ENCODE assay signal across 11 cellular contexts in the genomic region with DNA sequence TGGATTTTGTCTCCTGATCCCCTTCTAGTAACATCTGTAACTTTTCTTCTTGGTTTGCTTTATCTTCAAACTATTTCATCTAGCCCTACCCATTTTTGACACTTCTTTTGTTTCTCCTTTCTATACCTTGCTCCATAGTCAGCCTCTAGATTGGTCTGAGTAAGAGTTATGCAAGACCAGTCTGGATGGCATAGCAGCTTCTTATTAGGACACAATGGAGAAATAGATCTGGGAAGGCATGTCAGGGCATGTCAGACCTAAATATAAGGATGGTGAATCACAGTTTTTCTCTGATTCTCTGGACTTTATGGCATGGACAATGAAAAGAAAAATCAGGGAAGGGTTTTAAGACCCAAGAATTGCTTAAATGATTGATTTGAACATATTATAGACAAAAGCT.
A peak's percentile ranks its signal among the peaks of the same experiment; 100 is the strongest.
DNase-seq lines count a peak whose midpoint lies in the region; ATAC-seq, FAIRE-seq and TF ChIP-seq lines count a peak whose summit lies in the region.
"Had no signal": no experiment of that assay in that cellular context is flagged by ENCODE, and none has a peak within 500 bp of the region (broad histone marks: within the 10 kb centered on the region; RNA-seq: fewer than 3 reads in every experiment).

No MANE protein-coding gene starts in this region.

- TF ChIP-seq CTCF in HepG2 (CRISPR knock-in tag; IDR thresholded peaks at IDR 0.05) (no peak), right lobe of liver (IDR thresholded peaks at IDR 0.05) (no peak), fibroblast of the aortic adventitia (IDR thresholded peaks at IDR 0.05; ENCODE audit: insufficient read depth, low read length) (no peak)

- H3K27ac ChIP-seq in HepG2 (ENCODE audit: extremely low read length, insufficient read depth, low read length) (no peak overlapping the region), right lobe of liver (no peak overlapping the region), SJCRH30 (peak overlapping the region; percentile 65)

- no peak for TF ChIP-seq EP300 in HepG2 (IDR thresholded peaks at IDR 0.05; ENCODE audit: low read depth in 2 of 2, low read length in 2 of 2)
- no peak for TF ChIP-seq EP300 in HepG2 (CRISPR knock-in tag; IDR thresholded peaks at IDR 0.05; ENCODE audit: borderline replicate concordance)

- FAIRE-seq in HepG2 (lab: Jason Lieb, UNC) (no peak), urothelium cell line (lab: Jason Lieb, UNC) (no peak)

- H2AFZ ChIP-seq in HepG2 (ENCODE audit: low read length), result no peak overlapping the region

- no peak for TF ChIP-seq RAD21 in HepG2 (CRISPR knock-in tag; IDR thresholded peaks at IDR 0.05)

- H3K36me3 ChIP-seq in HepG2 (replicated peaks in 1 of 2; ENCODE audit: control insufficient read depth in 1 of 2, insufficient read depth in 2 of 2, low read length in 2 of 2) (no peaks in the 10 kb centered on the region), right lobe of liver (no peaks in the 10 kb centered on the region), SJCRH30 (no peaks in the 10 kb centered on the region)

- no TSS peak for BruUV-seq in HepG2 (replicated peaks; lab: Mats Ljungman, UMichigan)

- intact Hi-C loops in HepG2 (cut with micrococcal nuclease; ENCODE audit: unreplicated experiment), result no loop called here
- intact Hi-C loops in right lobe of liver (cut with DNase I), result no loop called here

- H3K79me2 ChIP-seq in HepG2 (ENCODE audit: insufficient read depth, low read length), result no peaks in the 10 kb centered on the region

- H3K4me3 ChIP-seq in HepG2 (replicated peaks in 1 of 3; ENCODE audit: insufficient read depth in 1 of 3, low read depth in 2 of 3, low read length in 3 of 3), result no peak overlapping the region
- H3K4me3 ChIP-seq in right lobe of liver, result no peak overlapping the region
- H3K4me3 ChIP-seq in SJCRH30, result no peak overlapping the region
- no peak overlapping the region for H3K4me3 ChIP-seq in fibroblast of the aortic adventitia (ENCODE audit: low read depth, low read length)

- H3K9me3 ChIP-seq in HepG2 (ENCODE audit: low read length), result no peaks in the 10 kb centered on the region
- no peaks in the 10 kb centered on the region for H3K9me3 ChIP-seq in right lobe of liver
- H3K9me3 ChIP-seq in SJCRH30 (replicated peaks), result no peaks in the 10 kb centered on the region

- CTCF ChIA-PET in HepG2 (lab: Yijun Ruan, JAX; ENCODE audit: low intra/inter-chr PET ratio, low total read pairs), result no interaction called here

- in situ Hi-C loops in HepG2 (cut with HindIII; ENCODE audit: extremely low pct_ligation_motif_present, low pct_unique_long_range_greater_than_20kb), result no loop called here

- DNase-seq in HepG2 (ENCODE audit: low spot score), result no peak
- DNase-seq in right lobe of liver, result no peak
- peak; percentile 36 to 67 for DNase-seq in SJCRH30
- DNase-seq in fibroblast of the aortic adventitia (ENCODE audit: low read depth), result peak; percentile 91
- DNase-seq in urothelium cell line (ENCODE audit: low spot score), result peak; percentile 6
- no peak for DNase-seq in activated T-cell treated with anti-CD3 and anti-CD28 coated beads, Interleukin-2, amount 50 U/mL, for 48 hours
- DNase-seq: NCI-H524; stimulated activated CD8-positive, alpha-beta memory T cell treated with anti-CD3 and anti-CD28 coated beads, Interleukin-4, amount 100 ng/mL, for 48 hours; T-helper 2 cell had no signal

- no peaks in the 10 kb centered on the region for H4K20me1 ChIP-seq in HepG2 (ENCODE audit: insufficient read depth, low read length)

- H3K4me1 ChIP-seq in HepG2 (ENCODE audit: insufficient read depth, low read length), result no peaks in the 10 kb centered on the region
- no peaks in the 10 kb centered on the region for H3K4me1 ChIP-seq in right lobe of liver
- peaks cover 27% of the 10 kb centered on the region for H3K4me1 ChIP-seq in SJCRH30

- POLR2A ChIA-PET in HepG2 (lab: Yijun Ruan, JAX), result no interaction called here

- no peak overlapping the region for H3K4me2 ChIP-seq in HepG2 (ENCODE audit: low read depth, low read length)

- no peak overlapping the region for H3K9ac ChIP-seq in HepG2 (ENCODE audit: insufficient read depth, low read depth, low read length)

- TF ChIP-seq POLR2A in HepG2 (IDR thresholded peaks at IDR 0.05; ENCODE audit: insufficient read depth in 1 of 2, low read depth in 2 of 2, low read length in 2 of 2) (no peak), right lobe of liver (IDR thresholded peaks at IDR 0.05) (no peak)

- ATAC-seq in HepG2 (no peak), right lobe of liver (no peak), HG02798 (IDR thresholded peaks at IDR 0.05; ENCODE audit: poor library complexity, unreplicated experiment) (no peak), HG02642 (IDR thresholded peaks at IDR 0.05; ENCODE audit: poor library complexity, unreplicated experiment) (no peak)

- H3K27me3 ChIP-seq in HepG2 (ENCODE audit: control insufficient read depth in 1 of 2, insufficient read depth in 2 of 2, low read length in 2 of 2) (no peaks in the 10 kb centered on the region), right lobe of liver (no peaks in the 10 kb centered on the region), SJCRH30 (no peaks in the 10 kb centered on the region)

TF ChIP-seq in HepG2, 621 proteins besides CTCF, POLR2A, EP300 and RAD21 (continues in another document):
- TF ChIP-seq ZNF816 (CRISPR knock-in tag; IDR thresholded peaks at IDR 0.05; ENCODE audit: borderline replicate concordance) (no peak), ZKSCAN1 (IDR thresholded peaks at IDR 0.05; ENCODE audit: low read length) (no peak), CEBPB (IDR thresholded peaks at IDR 0.05; ENCODE audit: borderline replicate concordance, low read depth, low read length) (peak; percentile 22; the same call in 1 of the 2 replicates), TP53 (CRISPR knock-in tag; conservative IDR thresholded peaks at IDR 0.05) (peak; percentile 88), ZFP37 (CRISPR knock-in tag; IDR thresholded peaks at IDR 0.05; ENCODE audit: borderline replicate concordance) (no peak), KDM3A (CRISPR knock-in tag; IDR thresholded peaks at IDR 0.05; ENCODE audit: low read depth) (no peak), ONECUT2 (CRISPR knock-in tag; IDR thresholded peaks at IDR 0.05) (no peak), JUN (CRISPR knock-in tag; IDR thresholded peaks at IDR 0.05) (no peak)
- TF ChIP-seq, protein P1, sequence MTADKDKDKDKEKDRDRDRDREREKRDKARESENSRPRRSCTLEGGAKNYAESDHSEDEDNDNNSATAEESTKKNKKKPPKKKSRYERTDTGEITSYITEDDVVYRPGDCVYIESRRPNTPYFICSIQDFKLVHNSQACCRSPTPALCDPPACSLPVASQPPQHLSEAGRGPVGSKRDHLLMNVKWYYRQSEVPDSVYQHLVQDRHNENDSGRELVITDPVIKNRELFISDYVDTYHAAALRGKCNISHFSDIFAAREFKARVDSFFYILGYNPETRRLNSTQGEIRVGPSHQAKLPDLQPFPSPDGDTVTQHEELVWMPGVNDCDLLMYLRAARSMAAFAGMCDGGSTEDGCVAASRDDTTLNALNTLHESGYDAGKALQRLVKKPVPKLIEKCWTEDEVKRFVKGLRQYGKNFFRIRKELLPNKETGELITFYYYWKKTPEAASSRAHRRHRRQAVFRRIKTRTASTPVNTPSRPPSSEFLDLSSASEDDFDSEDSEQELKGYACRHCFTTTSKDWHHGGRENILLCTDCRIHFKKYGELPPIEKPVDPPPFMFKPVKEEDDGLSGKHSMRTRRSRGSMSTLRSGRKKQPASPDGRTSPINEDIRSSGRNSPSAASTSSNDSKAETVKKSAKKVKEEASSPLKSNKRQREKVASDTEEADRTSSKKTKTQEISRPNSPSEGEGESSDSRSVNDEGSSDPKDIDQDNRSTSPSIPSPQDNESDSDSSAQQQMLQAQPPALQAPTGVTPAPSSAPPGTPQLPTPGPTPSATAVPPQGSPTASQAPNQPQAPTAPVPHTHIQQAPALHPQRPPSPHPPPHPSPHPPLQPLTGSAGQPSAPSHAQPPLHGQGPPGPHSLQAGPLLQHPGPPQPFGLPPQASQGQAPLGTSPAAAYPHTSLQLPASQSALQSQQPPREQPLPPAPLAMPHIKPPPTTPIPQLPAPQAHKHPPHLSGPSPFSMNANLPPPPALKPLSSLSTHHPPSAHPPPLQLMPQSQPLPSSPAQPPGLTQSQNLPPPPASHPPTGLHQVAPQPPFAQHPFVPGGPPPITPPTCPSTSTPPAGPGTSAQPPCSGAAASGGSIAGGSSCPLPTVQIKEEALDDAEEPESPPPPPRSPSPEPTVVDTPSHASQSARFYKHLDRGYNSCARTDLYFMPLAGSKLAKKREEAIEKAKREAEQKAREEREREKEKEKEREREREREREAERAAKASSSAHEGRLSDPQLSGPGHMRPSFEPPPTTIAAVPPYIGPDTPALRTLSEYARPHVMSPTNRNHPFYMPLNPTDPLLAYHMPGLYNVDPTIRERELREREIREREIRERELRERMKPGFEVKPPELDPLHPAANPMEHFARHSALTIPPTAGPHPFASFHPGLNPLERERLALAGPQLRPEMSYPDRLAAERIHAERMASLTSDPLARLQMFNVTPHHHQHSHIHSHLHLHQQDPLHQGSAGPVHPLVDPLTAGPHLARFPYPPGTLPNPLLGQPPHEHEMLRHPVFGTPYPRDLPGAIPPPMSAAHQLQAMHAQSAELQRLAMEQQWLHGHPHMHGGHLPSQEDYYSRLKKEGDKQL (CRISPR knock-in tag; IDR thresholded peaks at IDR 0.05; ENCODE audit: low read depth), result no peak

Comparison
In these comparisons a context has a peak if more than half of its experiments do, and no peak if none do; other contexts are left out.
1. DNase-seq: peak in SJCRH30 (2 of 2), fibroblast of the aortic adventitia (single experiment) and urothelium cell line (single experiment); none in HepG2 (single experiment), right lobe of liver (0 of 3) and activated T-cell treated with anti-CD3 and anti-CD28 coated beads, Interleukin-2, amount 50 U/mL, for 48 hours (0 of 2).